Comparison of ENCODE assay signal across 1 cellular context in the genomic region with DNA sequence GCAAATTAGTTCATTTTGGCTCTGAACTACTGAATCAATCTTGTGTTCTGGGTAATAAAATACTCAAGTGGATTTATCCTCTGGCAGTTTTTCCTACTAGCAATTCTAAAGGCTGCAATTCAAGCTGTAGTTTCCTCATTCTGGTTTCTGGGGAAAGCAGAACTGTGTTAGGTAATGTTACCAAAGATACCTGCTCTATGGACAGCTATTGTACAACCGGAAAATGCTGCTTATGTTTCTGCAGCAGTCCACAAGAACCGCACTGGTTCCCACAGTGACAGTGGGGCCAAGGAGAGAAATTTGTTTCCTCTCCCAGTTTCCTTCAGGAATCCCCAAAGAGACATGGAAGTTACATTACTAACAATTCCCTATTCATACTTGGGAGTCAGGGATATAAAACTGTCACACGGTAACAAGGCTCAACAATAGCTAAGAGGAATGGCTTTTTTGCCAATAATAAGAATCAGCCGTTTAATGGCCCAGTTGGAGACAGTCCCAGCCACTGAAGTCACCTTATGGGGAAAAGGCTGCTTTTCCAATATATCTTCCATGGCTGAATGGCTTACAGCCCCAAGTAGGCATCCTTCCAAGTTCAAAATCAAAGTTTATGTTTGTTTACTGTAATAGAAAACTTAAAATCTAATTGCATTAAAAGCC.
TF ChIP-seq lines count a peak whose summit lies in the region.

No MANE protein-coding gene starts in this region.

TF ChIP-seq in WTC11, 78 proteins besides CTCF, POLR2A, EP300 and RAD21 (continued from another document):
- TF ChIP-seq, protein P1, sequence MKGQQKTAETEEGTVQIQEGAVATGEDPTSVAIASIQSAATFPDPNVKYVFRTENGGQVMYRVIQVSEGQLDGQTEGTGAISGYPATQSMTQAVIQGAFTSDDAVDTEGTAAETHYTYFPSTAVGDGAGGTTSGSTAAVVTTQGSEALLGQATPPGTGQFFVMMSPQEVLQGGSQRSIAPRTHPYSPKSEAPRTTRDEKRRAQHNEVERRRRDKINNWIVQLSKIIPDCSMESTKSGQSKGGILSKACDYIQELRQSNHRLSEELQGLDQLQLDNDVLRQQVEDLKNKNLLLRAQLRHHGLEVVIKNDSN (CRISPR knock-in tag; IDR thresholded peaks at IDR 0.05): no peak
- TF ChIP-seq, protein P2, sequence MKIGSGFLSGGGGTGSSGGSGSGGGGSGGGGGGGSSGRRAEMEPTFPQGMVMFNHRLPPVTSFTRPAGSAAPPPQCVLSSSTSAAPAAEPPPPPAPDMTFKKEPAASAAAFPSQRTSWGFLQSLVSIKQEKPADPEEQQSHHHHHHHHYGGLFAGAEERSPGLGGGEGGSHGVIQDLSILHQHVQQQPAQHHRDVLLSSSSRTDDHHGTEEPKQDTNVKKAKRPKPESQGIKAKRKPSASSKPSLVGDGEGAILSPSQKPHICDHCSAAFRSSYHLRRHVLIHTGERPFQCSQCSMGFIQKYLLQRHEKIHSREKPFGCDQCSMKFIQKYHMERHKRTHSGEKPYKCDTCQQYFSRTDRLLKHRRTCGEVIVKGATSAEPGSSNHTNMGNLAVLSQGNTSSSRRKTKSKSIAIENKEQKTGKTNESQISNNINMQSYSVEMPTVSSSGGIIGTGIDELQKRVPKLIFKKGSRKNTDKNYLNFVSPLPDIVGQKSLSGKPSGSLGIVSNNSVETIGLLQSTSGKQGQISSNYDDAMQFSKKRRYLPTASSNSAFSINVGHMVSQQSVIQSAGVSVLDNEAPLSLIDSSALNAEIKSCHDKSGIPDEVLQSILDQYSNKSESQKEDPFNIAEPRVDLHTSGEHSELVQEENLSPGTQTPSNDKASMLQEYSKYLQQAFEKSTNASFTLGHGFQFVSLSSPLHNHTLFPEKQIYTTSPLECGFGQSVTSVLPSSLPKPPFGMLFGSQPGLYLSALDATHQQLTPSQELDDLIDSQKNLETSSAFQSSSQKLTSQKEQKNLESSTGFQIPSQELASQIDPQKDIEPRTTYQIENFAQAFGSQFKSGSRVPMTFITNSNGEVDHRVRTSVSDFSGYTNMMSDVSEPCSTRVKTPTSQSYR (CRISPR knock-in tag; IDR thresholded peaks at IDR 0.05): no peak
- no peak for TF ChIP-seq OVOL2 (CRISPR knock-in tag; IDR thresholded peaks at IDR 0.05; ENCODE audit: borderline replicate concordance)
- TF ChIP-seq, protein P3, sequence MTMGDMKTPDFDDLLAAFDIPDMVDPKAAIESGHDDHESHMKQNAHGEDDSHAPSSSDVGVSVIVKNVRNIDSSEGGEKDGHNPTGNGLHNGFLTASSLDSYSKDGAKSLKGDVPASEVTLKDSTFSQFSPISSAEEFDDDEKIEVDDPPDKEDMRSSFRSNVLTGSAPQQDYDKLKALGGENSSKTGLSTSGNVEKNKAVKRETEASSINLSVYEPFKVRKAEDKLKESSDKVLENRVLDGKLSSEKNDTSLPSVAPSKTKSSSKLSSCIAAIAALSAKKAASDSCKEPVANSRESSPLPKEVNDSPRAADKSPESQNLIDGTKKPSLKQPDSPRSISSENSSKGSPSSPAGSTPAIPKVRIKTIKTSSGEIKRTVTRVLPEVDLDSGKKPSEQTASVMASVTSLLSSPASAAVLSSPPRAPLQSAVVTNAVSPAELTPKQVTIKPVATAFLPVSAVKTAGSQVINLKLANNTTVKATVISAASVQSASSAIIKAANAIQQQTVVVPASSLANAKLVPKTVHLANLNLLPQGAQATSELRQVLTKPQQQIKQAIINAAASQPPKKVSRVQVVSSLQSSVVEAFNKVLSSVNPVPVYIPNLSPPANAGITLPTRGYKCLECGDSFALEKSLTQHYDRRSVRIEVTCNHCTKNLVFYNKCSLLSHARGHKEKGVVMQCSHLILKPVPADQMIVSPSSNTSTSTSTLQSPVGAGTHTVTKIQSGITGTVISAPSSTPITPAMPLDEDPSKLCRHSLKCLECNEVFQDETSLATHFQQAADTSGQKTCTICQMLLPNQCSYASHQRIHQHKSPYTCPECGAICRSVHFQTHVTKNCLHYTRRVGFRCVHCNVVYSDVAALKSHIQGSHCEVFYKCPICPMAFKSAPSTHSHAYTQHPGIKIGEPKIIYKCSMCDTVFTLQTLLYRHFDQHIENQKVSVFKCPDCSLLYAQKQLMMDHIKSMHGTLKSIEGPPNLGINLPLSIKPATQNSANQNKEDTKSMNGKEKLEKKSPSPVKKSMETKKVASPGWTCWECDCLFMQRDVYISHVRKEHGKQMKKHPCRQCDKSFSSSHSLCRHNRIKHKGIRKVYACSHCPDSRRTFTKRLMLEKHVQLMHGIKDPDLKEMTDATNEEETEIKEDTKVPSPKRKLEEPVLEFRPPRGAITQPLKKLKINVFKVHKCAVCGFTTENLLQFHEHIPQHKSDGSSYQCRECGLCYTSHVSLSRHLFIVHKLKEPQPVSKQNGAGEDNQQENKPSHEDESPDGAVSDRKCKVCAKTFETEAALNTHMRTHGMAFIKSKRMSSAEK (CRISPR knock-in tag; IDR thresholded peaks at IDR 0.05; ENCODE audit: borderline replicate concordance): no peak
